22 cellular contexts compared by ENCODE assay signal in genomic region chr22:46937185-46937584, GRCh38.
A peak's percentile ranks its signal among the peaks of the same experiment; 100 is the strongest.
DNase-seq lines count a peak whose midpoint lies in the region; ATAC-seq and TF ChIP-seq lines count a peak whose summit lies in the region.
"Had no signal": no experiment of that assay in that cellular context is flagged by ENCODE, and none has a peak within 500 bp of the region (broad histone marks: within the 10 kb centered on the region; RNA-seq: fewer than 3 reads in every experiment).

No MANE protein-coding gene starts in this region.

- no peak overlapping the region for H3K23ac ChIP-seq in trophoblast cell (ENCODE audit: low read length)

- peak overlapping the region; percentile 98 for H3K27ac ChIP-seq in hepatocyte
- H3K27ac ChIP-seq in trophoblast cell (ENCODE audit: low read depth, low read length): no peak overlapping the region
- H3K27ac ChIP-seq: PC-9, SJCRH30 had no signal

- H3K18ac ChIP-seq in trophoblast cell (ENCODE audit: low read length): no peak overlapping the region

- H3K27ac Mint-ChIP-seq in activated CD8-positive, alpha-beta memory T cell treated with anti-CD3 and anti-CD28 coated beads, Interleukin-2, amount 10 ng/mL, durations not matched to agents 7 days and 5 days: no peak overlapping the region
- no peak overlapping the region for H3K27ac Mint-ChIP-seq in mesothelial cell of epicardium
- H3K27ac Mint-ChIP-seq: CD4-positive, CD25-positive, alpha-beta regulatory T cell had no signal

- WGBS in hepatocyte (ENCODE audit: low lambda C conversion rate, missing lambda C conversion rate): 81% methylated on average over 8 of the region's 8 CpGs
- no CpG with 5 or more reads among the region's 8 CpGs for WGBS in trophoblast cell (ENCODE audit: extremely low coverage, insufficient coverage, insufficient read length)

- no peak overlapping the region for H2BK120ac ChIP-seq in trophoblast cell (ENCODE audit: insufficient read depth, low read length, poor library complexity)

- no peak overlapping the region for H3K4me3 Mint-ChIP-seq in activated CD8-positive, alpha-beta memory T cell treated with anti-CD3 and anti-CD28 coated beads, Interleukin-2, amount 10 ng/mL, durations not matched to agents 7 days and 5 days
- no peak overlapping the region for H3K4me3 Mint-ChIP-seq in mesothelial cell of epicardium
- H3K4me3 Mint-ChIP-seq: CD4-positive, CD25-positive, alpha-beta regulatory T cell had no signal

- no peak for ATAC-seq in activated CD8-positive, alpha-beta memory T cell treated with anti-CD3 and anti-CD28 coated beads, Interleukin-2, amount 10 ng/mL, durations not matched to agents 7 days and 5 days
- ATAC-seq in GM19023 (IDR thresholded peaks at IDR 0.05; ENCODE audit: unreplicated experiment): no peak
- ATAC-seq: HCT116, K562, Right ventricle myocardium inferior, SK-N-SH treated with all-trans-retinoic acid at 6 μM for 48 hours had no signal

- H3K4me3 ChIP-seq in hepatocyte: no peak overlapping the region
- H3K4me3 ChIP-seq in trophoblast cell (ENCODE audit: low read depth, low read length): no peak overlapping the region
- H3K4me3 ChIP-seq: K562, PC-9, SJCRH30 had no signal

- no peak overlapping the region for H2BK12ac ChIP-seq in trophoblast cell (ENCODE audit: low read length)

- no peaks in the 10 kb centered on the region for H3K9me3 ChIP-seq in hepatocyte (ENCODE audit: low read depth)
- no peaks in the 10 kb centered on the region for H3K9me3 ChIP-seq in trophoblast cell (ENCODE audit: insufficient read depth, low read depth, low read length)
- H3K9me3 ChIP-seq: SJCRH30 had no signal

- H2AK5ac ChIP-seq in trophoblast cell (ENCODE audit: low read length): no peak overlapping the region

- no peak overlapping the region for H3K14ac ChIP-seq in trophoblast cell (ENCODE audit: low read length)

- no peaks in the 10 kb centered on the region for H3K9me2 ChIP-seq in hepatocyte (replicated peaks; ENCODE audit: insufficient read depth)

- peak; percentile 26 for DNase-seq in activated CD8-positive, alpha-beta memory T cell treated with anti-CD3 and anti-CD28 coated beads, Interleukin-2, amount 10 ng/mL, durations not matched to agents 7 days and 5 days
- DNase-seq in activated CD8-positive, alpha-beta memory T cell treated with anti-CD3 and anti-CD28 coated beads, Interleukin-2, amount 50 U/mL, for 4 hours: no peak
- DNase-seq in hepatocyte (ENCODE audit: low spot score): no peak
- peak; percentile 23 to 70 for DNase-seq in trophoblast cell
- DNase-seq in mesothelial cell of epicardium (ENCODE audit: low spot score in 2 of 2, unreplicated experiment in 2 of 2): no peak
- DNase-seq in ecto neural progenitor cell (ENCODE audit: low spot score): no peak
- DNase-seq: 8988T; ACHN; CD4-positive, CD25-positive, alpha-beta regulatory T cell; Kasumi-1; NCI-H1092 treated with DMSO at 0.1 percent for 48 hours; NCI-H1436; NCI-H187; NCI-H2081 treated with DMSO at 0.1 percent for 48 hours; NCI-H526; PC-9; SJCRH30 had no signal

- TF ChIP-seq CTCF in hepatocyte (IDR thresholded peaks at IDR 0.05; ENCODE audit: poor library complexity) (no peak), mesothelial cell of epicardium (IDR thresholded peaks at IDR 0.05; ENCODE audit: unreplicated experiment) (no peak)

- H4K12ac ChIP-seq in trophoblast cell (ENCODE audit: low read depth, low read length): no peak overlapping the region

- no peak overlapping the region for H4K91ac ChIP-seq in trophoblast cell (ENCODE audit: low read depth, low read length)

- no peak overlapping the region for H3K4ac ChIP-seq in trophoblast cell (ENCODE audit: low read depth, low read length)

- H3K4me1 ChIP-seq in hepatocyte (ENCODE audit: insufficient read depth): peaks cover 37% of the 10 kb centered on the region
- H3K4me1 ChIP-seq in trophoblast cell (ENCODE audit: control insufficient read depth in 1 of 2, insufficient read depth in 2 of 2, low read length in 2 of 2): peaks cover 11 to 18% of the 10 kb centered on the region in 2 experiments

- H3K27me3 ChIP-seq in hepatocyte (no peaks in the 10 kb centered on the region), trophoblast cell (ENCODE audit: insufficient read depth, low read length) (no peaks in the 10 kb centered on the region)
- H3K27me3 ChIP-seq: SJCRH30 had no signal

- H4K8ac ChIP-seq in trophoblast cell (ENCODE audit: low read depth, low read length): no peak overlapping the region

- H3K36me3 Mint-ChIP-seq in activated CD8-positive, alpha-beta memory T cell treated with anti-CD3 and anti-CD28 coated beads, Interleukin-2, amount 10 ng/mL, durations not matched to agents 7 days and 5 days: peaks cover 5% of the 10 kb centered on the region
- peaks cover 5% of the 10 kb centered on the region for H3K36me3 Mint-ChIP-seq in mesothelial cell of epicardium

- H3K79me2 ChIP-seq in hepatocyte (peaks cover 3% of the 10 kb centered on the region), trophoblast cell (ENCODE audit: control insufficient read depth, insufficient read depth, low read length, poor library complexity) (no peaks in the 10 kb centered on the region)

- no peaks in the 10 kb centered on the region for H3K9me3 Mint-ChIP-seq in activated CD8-positive, alpha-beta memory T cell treated with anti-CD3 and anti-CD28 coated beads, Interleukin-2, amount 10 ng/mL, durations not matched to agents 7 days and 5 days (ENCODE audit: low read depth)
- no peaks in the 10 kb centered on the region for H3K9me3 Mint-ChIP-seq in mesothelial cell of epicardium
- H3K9me3 Mint-ChIP-seq: CD4-positive, CD25-positive, alpha-beta regulatory T cell had no signal

- peaks cover 40% of the 10 kb centered on the region for H3K4me1 Mint-ChIP-seq in activated CD8-positive, alpha-beta memory T cell treated with anti-CD3 and anti-CD28 coated beads, Interleukin-2, amount 10 ng/mL, durations not matched to agents 7 days and 5 days
- H3K4me1 Mint-ChIP-seq in mesothelial cell of epicardium: peaks cover 32% of the 10 kb centered on the region

- no peaks in the 10 kb centered on the region for H4K20me1 ChIP-seq in hepatocyte (ENCODE audit: insufficient read depth, poor library complexity, severe bottlenecking)

- H2BK5ac ChIP-seq in trophoblast cell (ENCODE audit: low read depth, low read length, poor library complexity): no peak overlapping the region

- no peak overlapping the region for H3K9ac ChIP-seq in trophoblast cell (ENCODE audit: low read length)

- CTCF ChIA-PET in activated CD8-positive, alpha-beta memory T cell treated with anti-CD3 and anti-CD28 coated beads, Interleukin-2, amount 10 ng/mL, durations not matched to agents 7 days and 5 days (lab: Charles Lee): no interaction called here

- H2AFZ ChIP-seq in hepatocyte (no peak overlapping the region), trophoblast cell (ENCODE audit: insufficient read depth, low read length, poor library complexity) (no peak overlapping the region)
- H2AFZ ChIP-seq: PC-9 had no signal

- H3K4me2 ChIP-seq in hepatocyte (no peak overlapping the region), trophoblast cell (ENCODE audit: low read length) (no peak overlapping the region)
- H3K4me2 ChIP-seq: PC-9 had no signal

- no peaks in the 10 kb centered on the region for H3K36me3 ChIP-seq in hepatocyte (replicated peaks; ENCODE audit: insufficient read depth, low read depth)
- H3K36me3 ChIP-seq in trophoblast cell (ENCODE audit: control insufficient read depth in 1 of 2, insufficient read depth in 2 of 2, low read length in 2 of 2): no peaks in the 10 kb centered on the region
- H3K36me3 ChIP-seq: SJCRH30 had no signal

- no peaks in the 10 kb centered on the region for H3K27me3 Mint-ChIP-seq in activated CD8-positive, alpha-beta memory T cell treated with anti-CD3 and anti-CD28 coated beads, Interleukin-2, amount 10 ng/mL, durations not matched to agents 7 days and 5 days
- no peaks in the 10 kb centered on the region for H3K27me3 Mint-ChIP-seq in mesothelial cell of epicardium (ENCODE audit: low read depth)
- H3K27me3 Mint-ChIP-seq: CD4-positive, CD25-positive, alpha-beta regulatory T cell had no signal

- peaks cover 3% of the 10 kb centered on the region for H3K79me1 ChIP-seq in trophoblast cell (ENCODE audit: low read length)

Comparison
In these comparisons a context has a peak if more than half of its experiments do, and no peak if none do; other contexts are left out.
1. DNase-seq: peak in activated CD8-positive, alpha-beta memory T cell treated with anti-CD3 and anti-CD28 coated beads, Interleukin-2, amount 10 ng/mL, durations not matched to agents 7 days and 5 days (single experiment) and trophoblast cell (2 of 2); none in activated CD8-positive, alpha-beta memory T cell treated with anti-CD3 and anti-CD28 coated beads, Interleukin-2, amount 50 U/mL, for 4 hours (single experiment), hepatocyte (single experiment), mesothelial cell of epicardium (0 of 2) and ecto neural progenitor cell (single experiment).